In genomic region chr7:152872061-152872744, GRCh38 we compare ENCODE assay signal across 28 cellular contexts.
A peak's percentile ranks its signal among the peaks of the same experiment; 100 is the strongest.
DNase-seq lines count a peak whose midpoint lies in the region; ATAC-seq, FAIRE-seq and TF ChIP-seq lines count a peak whose summit lies in the region.
"Had no signal": no experiment of that assay in that cellular context is flagged by ENCODE, and none has a peak within 500 bp of the region (broad histone marks: within the 10 kb centered on the region; RNA-seq: fewer than 3 reads in every experiment).

No MANE protein-coding gene starts in this region.

- no peaks in the 10 kb centered on the region for H3K79me2 ChIP-seq in HCT116 (ENCODE audit: insufficient read depth, low read length)
- H3K79me2 ChIP-seq in H1 (ENCODE audit: control insufficient read depth in 1 of 2, insufficient read depth in 2 of 2, low read length in 2 of 2), result no peaks in the 10 kb centered on the region

- WGBS in H1 (ENCODE audit: extremely low coverage in 1 of 2, insufficient coverage in 1 of 2, insufficient read length in 1 of 2, insufficient replicate concordance in 2 of 2, low coverage in 1 of 2, low lambda C conversion rate in 2 of 2, missing lambda C conversion rate in 1 of 2), 2 experiments, result 85% methylated on average over 13 of the region's 26 CpGs; no CpG with 5 or more reads in 1 of the 2 experiments
- no CpG with 5 or more reads among the region's 26 CpGs for WGBS in neuronal stem cell (ENCODE audit: extremely low coverage in 2 of 2, insufficient read length in 2 of 2, insufficient replicate concordance in 1 of 2), 2 donors

- H3K56ac ChIP-seq in H1 (replicated peaks; ENCODE audit: insufficient read length, low read depth, low read length), result no peak overlapping the region

- TF ChIP-seq POLR2A in HCT116 (IDR thresholded peaks at IDR 0.05; ENCODE audit: borderline replicate concordance, extremely low read depth, insufficient read depth, insufficient read length) (no peak), H1 (IDR thresholded peaks at IDR 0.05; ENCODE audit: control extremely low read depth in 1 of 2, low read depth in 2 of 2, low read length in 2 of 2) (no peak)

- no peaks in the 10 kb centered on the region for H3K9me3 Mint-ChIP-seq in activated CD8-positive, alpha-beta memory T cell treated with anti-CD3 and anti-CD28 coated beads, Interleukin-2, amount 10 ng/mL, durations not matched to agents 7 days and 5 days (ENCODE audit: low read depth)

- H3K9me3 ChIP-seq in HCT116 (ENCODE audit: control insufficient read depth in 1 of 2, insufficient read depth in 1 of 2, low read depth in 1 of 2, low read length in 2 of 2), result no peaks in the 10 kb centered on the region
- no peaks in the 10 kb centered on the region for H3K9me3 ChIP-seq in H1 (ENCODE audit: insufficient read depth in 2 of 2, low read depth in 1 of 2, low read length in 1 of 2)
- H3K9me3 ChIP-seq in neuronal stem cell (replicated peaks in 1 of 2; ENCODE audit: control insufficient read depth in 2 of 2, insufficient read depth in 1 of 2, low read depth in 1 of 2, low read length in 2 of 2), result peaks cover 0 to 3% of the 10 kb centered on the region in 2 donors
- H3K9me3 ChIP-seq: BLaER1 had no signal

- no peak overlapping the region for H2AFZ ChIP-seq in HCT116 (ENCODE audit: low read depth, low read length, poor library complexity, severe bottlenecking)
- H2AFZ ChIP-seq in H1 (ENCODE audit: low read length), result no peak overlapping the region
- no peak overlapping the region for H2AFZ ChIP-seq in neuronal stem cell (ENCODE audit: low read length)

- H3K23me2 ChIP-seq in H1 (ENCODE audit: low read depth, low read length), result no peaks in the 10 kb centered on the region

- no peak overlapping the region for H3K4ac ChIP-seq in H1 (replicated peaks; ENCODE audit: insufficient read length, low read depth, low read length)
- H3K4ac ChIP-seq in neuronal stem cell (ENCODE audit: low read length), result no peak overlapping the region

- no peak overlapping the region for H2BK20ac ChIP-seq in H1 (ENCODE audit: low read length)

- no peaks in the 10 kb centered on the region for H3K27me3 ChIP-seq in HCT116 (ENCODE audit: insufficient read depth, low read length)
- H3K27me3 ChIP-seq in H1 (replicated peaks in 1 of 4; ENCODE audit: control insufficient read depth in 3 of 4, extremely low read depth in 1 of 4, insufficient read depth in 3 of 4, low read length in 3 of 4), result no peaks in the 10 kb centered on the region
- no peaks in the 10 kb centered on the region for H3K27me3 ChIP-seq in neuronal stem cell (ENCODE audit: control insufficient read depth in 3 of 3, insufficient read depth in 3 of 3, low read depth in 1 of 3, low read length in 3 of 3)
- H3K27me3 ChIP-seq: BLaER1 had no signal

- TF ChIP-seq RAD21 in HCT116 (IDR thresholded peaks at IDR 0.05; ENCODE audit: low read depth), result peak; percentile 14; the same call in 1 of the 2 replicates
- peak; percentile 12 to 15; a peak in 1 of 4 replicates for TF ChIP-seq RAD21 in H1 (IDR thresholded peaks at IDR 0.05 in 1 of 2, conservative IDR thresholded peaks at IDR 0.05 in 1 of 2; ENCODE audit: low read depth in 2 of 2, low read length in 2 of 2)

- H3K14ac ChIP-seq in H1 (ENCODE audit: insufficient read length) (no peak overlapping the region), neuronal stem cell (ENCODE audit: low read length) (no peak overlapping the region)

- no peak overlapping the region for H2BK5ac ChIP-seq in H1 (ENCODE audit: low read depth, low read length)
- H2BK5ac ChIP-seq in neuronal stem cell (ENCODE audit: low read length), result peak overlapping the region; percentile 66

- no peak overlapping the region for H3K27ac ChIP-seq in HCT116 (ENCODE audit: low read depth, low read length)
- no peak overlapping the region for H3K27ac ChIP-seq in H1 (ENCODE audit: low read depth, low read length)
- no peak overlapping the region for H3K27ac ChIP-seq in neuronal stem cell (replicated peaks; ENCODE audit: low read length)
- H3K27ac ChIP-seq: BLaER1, KMS-11, SK-N-MC had no signal

- no peak overlapping the region for H4K5ac ChIP-seq in H1 (ENCODE audit: insufficient read length, low read depth, low read length)

- H3K4me1 ChIP-seq in HCT116 (ENCODE audit: control insufficient read depth in 1 of 2, insufficient read depth in 2 of 2, low read length in 2 of 2), result no peaks in the 10 kb centered on the region
- H3K4me1 ChIP-seq in H1 (replicated peaks in 1 of 4; ENCODE audit: control insufficient read depth in 3 of 4, insufficient read depth in 4 of 4, low read length in 3 of 4), result no peaks in the 10 kb centered on the region
- H3K4me1 ChIP-seq in neuronal stem cell (ENCODE audit: control insufficient read depth in 2 of 2, insufficient read depth in 1 of 2, low read depth in 1 of 2, low read length in 2 of 2), result no peaks in the 10 kb centered on the region
- H3K4me1 ChIP-seq: BLaER1 had no signal

- H3K23ac ChIP-seq in H1 (ENCODE audit: insufficient read length) (no peak overlapping the region), neuronal stem cell (ENCODE audit: low read depth, low read length, poor library complexity) (no peak overlapping the region)

- H2BK15ac ChIP-seq in H1 (ENCODE audit: low read length) (no peak overlapping the region), neuronal stem cell (ENCODE audit: low read length) (no peak overlapping the region)

- POLR2A ChIA-PET in HCT116 (lab: Charles Lee), result no interaction called here
- POLR2A ChIA-PET in H1 (lab: Charles Lee; ENCODE audit: partially characterized antibody), result no interaction called here

- H2AK5ac ChIP-seq in H1 (ENCODE audit: low read depth, low read length) (no peak overlapping the region), neuronal stem cell (ENCODE audit: low read depth, low read length) (peak overlapping the region; percentile 81)

- TF ChIP-seq CTCF in HCT116 (IDR thresholded peaks at IDR 0.05 in 2 of 3, conservative IDR thresholded peaks at IDR 0.05 in 1 of 3; ENCODE audit: borderline replicate concordance in 1 of 3, insufficient read depth in 1 of 3, low read depth in 2 of 3, low read length in 2 of 3) (0 out of 6 replicates have a peak, but pooled peaks of 1 of the 3 experiments have one; percentile 9), H1 (IDR thresholded peaks at IDR 0.05; ENCODE audit: control extremely low read depth in 1 of 3, insufficient read depth in 1 of 3, low read depth in 1 of 3, low read length in 3 of 3) (no peak)

- H3K9me2 ChIP-seq in HCT116 (ENCODE audit: insufficient read depth), result no peaks in the 10 kb centered on the region

- BruUV-seq in HCT116 (replicated peaks; lab: Mats Ljungman, UMichigan), result no TSS peak

- TF ChIP-seq EP300 in H1 (IDR thresholded peaks at IDR 0.05; ENCODE audit: borderline replicate concordance in 1 of 2, low read depth in 2 of 2, low read length in 2 of 2), result no peak

- ATAC-seq in activated CD8-positive, alpha-beta memory T cell treated with anti-CD3 and anti-CD28 coated beads, Interleukin-2, amount 10 ng/mL, durations not matched to agents 7 days and 5 days, result no peak
- 0 out of 2 replicates have a peak, but pooled peaks have one; percentile 26 for ATAC-seq in HCT116

- H3K36me3 Mint-ChIP-seq in activated CD8-positive, alpha-beta memory T cell treated with anti-CD3 and anti-CD28 coated beads, Interleukin-2, amount 10 ng/mL, durations not matched to agents 7 days and 5 days, result no peaks in the 10 kb centered on the region

- H3K9ac ChIP-seq in HCT116 (ENCODE audit: low read length) (no peak overlapping the region), H1 (replicated peaks in 1 of 4; ENCODE audit: extremely low read depth in 1 of 4, low read depth in 3 of 4, low read length in 3 of 4) (no peak overlapping the region), neuronal stem cell (ENCODE audit: low read depth, low read length, poor library complexity) (peak overlapping the region; percentile 18)
- H3K9ac ChIP-seq: BLaER1, KMS-11 had no signal

- no peak overlapping the region for H3K4me3 Mint-ChIP-seq in activated CD8-positive, alpha-beta memory T cell treated with anti-CD3 and anti-CD28 coated beads, Interleukin-2, amount 10 ng/mL, durations not matched to agents 7 days and 5 days
- H3K4me3 Mint-ChIP-seq: CD4-positive, CD25-positive, alpha-beta regulatory T cell; HFFc6 had no signal

- H2BK12ac ChIP-seq in H1 (ENCODE audit: low read depth, low read length), result no peak overlapping the region
- no peak overlapping the region for H2BK12ac ChIP-seq in neuronal stem cell (ENCODE audit: low read length)

- H3K27me3 Mint-ChIP-seq in activated CD8-positive, alpha-beta memory T cell treated with anti-CD3 and anti-CD28 coated beads, Interleukin-2, amount 10 ng/mL, durations not matched to agents 7 days and 5 days, result no peaks in the 10 kb centered on the region
- H3K27me3 Mint-ChIP-seq: CD4-positive, CD25-positive, alpha-beta regulatory T cell had no signal

- RAD21 ChIA-PET in HCT116 (lab: Charles Lee; ENCODE audit: low non-redundant PET in 1 of 2, low total read pairs in 2 of 2, uncharacterized antibody in 2 of 2, unreplicated experiment in 2 of 2), result no interaction called here

- H3K18ac ChIP-seq in H1 (ENCODE audit: extremely low read depth, low read length), result no peak overlapping the region
- H3K18ac ChIP-seq in neuronal stem cell (ENCODE audit: low read length), result peak overlapping the region; percentile 76

- H3K79me1 ChIP-seq in H1 (ENCODE audit: low read depth, low read length) (no peaks in the 10 kb centered on the region), neuronal stem cell (ENCODE audit: low read depth, low read length) (no peaks in the 10 kb centered on the region)

- H2BK120ac ChIP-seq in H1 (replicated peaks; ENCODE audit: low read depth, low read length), result no peak overlapping the region
- H2BK120ac ChIP-seq in neuronal stem cell (ENCODE audit: low read depth, low read length), result no peak overlapping the region

- no peak overlapping the region for H4K91ac ChIP-seq in H1 (replicated peaks; ENCODE audit: insufficient read length, low read length)
- no peak overlapping the region for H4K91ac ChIP-seq in neuronal stem cell (ENCODE audit: low read depth, low read length, poor library complexity)

- H4K8ac ChIP-seq in H1 (ENCODE audit: extremely low read depth, insufficient read depth, low read length), result no peak overlapping the region
- no peak overlapping the region for H4K8ac ChIP-seq in neuronal stem cell (ENCODE audit: low read depth, low read length)

- H4K20me1 ChIP-seq in HCT116 (ENCODE audit: insufficient read depth) (no peaks in the 10 kb centered on the region), H1 (replicated peaks in 1 of 2; ENCODE audit: control insufficient read depth in 1 of 2, insufficient read depth in 2 of 2, low read length in 2 of 2) (peaks cover 0 to 1% of the 10 kb centered on the region in 2 experiments)
- H4K20me1 ChIP-seq: BLaER1 had no signal

- H3K27ac Mint-ChIP-seq in activated CD8-positive, alpha-beta memory T cell treated with anti-CD3 and anti-CD28 coated beads, Interleukin-2, amount 10 ng/mL, durations not matched to agents 7 days and 5 days, result no peak overlapping the region
- H3K27ac Mint-ChIP-seq: CD4-positive, CD25-positive, alpha-beta regulatory T cell; HFFc6 had no signal

- intact Hi-C loops in HCT116 (cut with micrococcal nuclease), result no loop called here

- CTCF ChIA-PET in activated CD8-positive, alpha-beta memory T cell treated with anti-CD3 and anti-CD28 coated beads, Interleukin-2, amount 10 ng/mL, durations not matched to agents 7 days and 5 days (lab: Charles Lee), result no interaction called here
- CTCF ChIA-PET in HCT116 (lab: Charles Lee), result no interaction called here
- CTCF ChIA-PET in H1 (lab: Charles Lee; ENCODE audit: partially characterized antibody), result interaction anchor here (2.1 to 2.4 kb wide), 2 partner anchors 10 to 12 kb away, joined by 6 to 19 read pairs; no protein-coding TSS in a partner anchor

- FAIRE-seq in H1 (lab: Jason Lieb, UNC), result no peak
- FAIRE-seq: A204.1, GM12892, H54, HTR-8/SVneo, RCC 7860 had no signal

- H3K36me3 ChIP-seq in HCT116 (ENCODE audit: control insufficient read depth in 1 of 2, insufficient read depth in 2 of 2, low read length in 2 of 2), result no peaks in the 10 kb centered on the region
- no peaks in the 10 kb centered on the region for H3K36me3 ChIP-seq in H1 (ENCODE audit: control insufficient read depth in 2 of 4, insufficient read depth in 4 of 4, low read length in 3 of 4)
- H3K36me3 ChIP-seq in neuronal stem cell (replicated peaks in 1 of 2; ENCODE audit: control insufficient read depth in 2 of 2, insufficient read depth in 2 of 2, low read length in 2 of 2), result no peaks in the 10 kb centered on the region
- H3K36me3 ChIP-seq: BLaER1 had no signal

- peak; percentile 33 for DNase-seq in activated CD8-positive, alpha-beta memory T cell treated with anti-CD3 and anti-CD28 coated beads, Interleukin-2, amount 50 U/mL, for 48 hours
- no peak for DNase-seq in activated CD8-positive, alpha-beta memory T cell treated with anti-CD3 and anti-CD28 coated beads, Interleukin-2, amount 10 ng/mL, durations not matched to agents 7 days and 5 days
- DNase-seq in HCT116 (ENCODE audit: low read depth, low spot score) (no peak), H1 (ENCODE audit: low read depth in 1 of 2, low spot score in 2 of 2) (no peak), neuronal stem cell (ENCODE audit: low spot score) (no peak), NCI-H2081 treated with DMSO at 0.1 percent for 48 hours (lab: John Stamatoyannopoulos, UW) (no peak), dedifferentiated amniotic fluid mesenchymal stem cell (ENCODE audit: extremely low spot score) (no peak), NCI-H748 (lab: John Stamatoyannopoulos, UW; ENCODE audit: unreplicated experiment) (no peak)
- DNase-seq: CD4-positive, CD25-positive, alpha-beta regulatory T cell; DMS153; DND-41; HFFc6; NCI-H1048; NCI-H1417; NCI-H1694; NCI-H2029 treated with DMSO at 0.1 percent for 48 hours; NCI-H226; NCI-H510A; NCI-H69; SIG-M5 had no signal

- H3K4me3 ChIP-seq in HCT116 (replicated peaks in 1 of 2; ENCODE audit: low read depth in 1 of 2, low read length in 2 of 2), result no peak overlapping the region
- H3K4me3 ChIP-seq in H1 (ENCODE audit: extremely low read depth in 1 of 4, insufficient read depth in 2 of 4, low read depth in 3 of 4, low read length in 4 of 4), result no peak overlapping the region
- H3K4me3 ChIP-seq in neuronal stem cell (ENCODE audit: low read length in 2 of 2), result no peak overlapping the region
- H3K4me3 ChIP-seq: BLaER1, SK-N-MC had no signal

- H3K4me1 Mint-ChIP-seq in activated CD8-positive, alpha-beta memory T cell treated with anti-CD3 and anti-CD28 coated beads, Interleukin-2, amount 10 ng/mL, durations not matched to agents 7 days and 5 days, result no peaks in the 10 kb centered on the region

- H3K4me2 ChIP-seq in HCT116 (ENCODE audit: low read length), result no peak overlapping the region
- no peak overlapping the region for H3K4me2 ChIP-seq in H1 (ENCODE audit: insufficient read depth in 1 of 2, low read depth in 2 of 2, low read length in 2 of 2)
- no peak overlapping the region for H3K4me2 ChIP-seq in neuronal stem cell (ENCODE audit: insufficient read depth, low read length, poor library complexity, severe bottlenecking)
- H3K4me2 ChIP-seq: BLaER1, KMS-11 had no signal
